8 cellular contexts compared by ENCODE assay signal in genomic region chr12:51863921-51864700, GRCh38. TPM values are rescaled to one million over a fixed set of nuclear protein-coding genes. Genes with fewer than 3 reads are reported as not detected.
DNase-seq lines count a peak whose midpoint lies in the region; FAIRE-seq and TF ChIP-seq lines count a peak whose summit lies in the region.

No MANE protein-coding gene starts in this region.

- no peak for TF ChIP-seq POLR2A in Peyer's patch (IDR thresholded peaks at IDR 0.05)
- TF ChIP-seq POLR2A in esophagus squamous epithelium (IDR thresholded peaks at IDR 0.05) = no peak
- TF ChIP-seq POLR2A in GM12891 (IDR thresholded peaks at IDR 0.05; ENCODE audit: low read depth, low read length) = no peak

- H3K4me2 ChIP-seq in osteoblast (ENCODE audit: insufficient read depth, low read length) = peak overlapping the region; percentile 85

- DNase-seq in DMS53 (lab: John Stamatoyannopoulos, UW) = peak; percentile 71
- DNase-seq in Peyer's patch = no peak
- DNase-seq in esophagus squamous epithelium (lab: John Stamatoyannopoulos, UW) = no peak
- peak; percentile 93 for DNase-seq in osteoblast (ENCODE audit: insufficient read length, low spot score, missing footprints)
- no peak for DNase-seq in activated gamma-delta T cell (lab: John Stamatoyannopoulos, UW)
- DNase-seq in MG63 = no peak
- no peak for DNase-seq in GM12891 (ENCODE audit: insufficient read length, low spot score)
- no peak for DNase-seq in T-helper 2 cell

- no peak for FAIRE-seq in GM12891 (lab: Jason Lieb, UNC)

- H4K20me1 ChIP-seq in osteoblast (ENCODE audit: insufficient read depth, low read length) = no peaks in the 10 kb centered on the region

- H3K27me3 ChIP-seq in Peyer's patch (peaks cover 0 to 12% of the 10 kb centered on the region in 2 donors), esophagus squamous epithelium (peaks cover 0 to 89% (median 14%) of the 10 kb centered on the region in 4 donors), osteoblast (ENCODE audit: insufficient read depth, low read length) (peaks cover 17% of the 10 kb centered on the region), MG63 (no peaks in the 10 kb centered on the region)

- H3K36me3 ChIP-seq in Peyer's patch (no peaks in the 10 kb centered on the region), esophagus squamous epithelium (no peaks in the 10 kb centered on the region), osteoblast (ENCODE audit: insufficient read depth, low read length) (no peaks in the 10 kb centered on the region), MG63 (no peaks in the 10 kb centered on the region)

- H3K79me2 ChIP-seq in osteoblast (ENCODE audit: insufficient read depth, low read length) = no peaks in the 10 kb centered on the region

- 6 to 20% methylated on average over 10 to 18 of the region's 49 CpGs for WGBS in esophagus squamous epithelium, 2 donors

- H3K27ac ChIP-seq in Peyer's patch (no peak overlapping the region), esophagus squamous epithelium (no peak overlapping the region), osteoblast (ENCODE audit: low read depth, low read length) (no peak overlapping the region)

- intact Hi-C loops in esophagus squamous epithelium (cut with DNase I) = no loop called here

- H3K4me1 ChIP-seq in Peyer's patch (peaks cover 0 to 25% (median 9%) of the 10 kb centered on the region in 4 donors), esophagus squamous epithelium (peaks cover 17 to 27% (median 18%) of the 10 kb centered on the region in 3 donors), osteoblast (ENCODE audit: insufficient read depth, low read length) (peaks cover 12% of the 10 kb centered on the region)

- H3K9me3 ChIP-seq in Peyer's patch = no peaks in the 10 kb centered on the region
- no peaks in the 10 kb centered on the region for H3K9me3 ChIP-seq in esophagus squamous epithelium
- no peaks in the 10 kb centered on the region for H3K9me3 ChIP-seq in osteoblast (ENCODE audit: low read depth, low read length)
- no peaks in the 10 kb centered on the region for H3K9me3 ChIP-seq in MG63

- H3K4me3 ChIP-seq in Peyer's patch = peak overlapping the region; percentile 8 to 30 (median 28)
- peak overlapping the region in 3 of 4 donors; percentile 31 to 61 (median 43) for H3K4me3 ChIP-seq in esophagus squamous epithelium
- H3K4me3 ChIP-seq in osteoblast (ENCODE audit: insufficient read depth, low read length) = peak overlapping the region; percentile 69
- no peak overlapping the region for H3K4me3 ChIP-seq in MG63

- no peak for TF ChIP-seq CTCF in Peyer's patch (IDR thresholded peaks at IDR 0.05)
- no peak for TF ChIP-seq CTCF in esophagus squamous epithelium (IDR thresholded peaks at IDR 0.05)
- no peak for TF ChIP-seq CTCF in osteoblast (IDR thresholded peaks at IDR 0.05; ENCODE audit: extremely low read depth, low read depth, low read length)

- peak overlapping the region; percentile 81 for H2AFZ ChIP-seq in osteoblast (ENCODE audit: low read length)

TF ChIP-seq in GM12891, 5 proteins besides CTCF, POLR2A, EP300 and RAD21:
- no peak for TF ChIP-seq PAX5 (IDR thresholded peaks at IDR 0.05; ENCODE audit: insufficient read depth, low read length, severe bottlenecking)
- no peak for TF ChIP-seq POLR2AphosphoS5 (IDR thresholded peaks at IDR 0.05; ENCODE audit: low read depth, low read length)
- TF ChIP-seq TAF1 (IDR thresholded peaks at IDR 0.05; ENCODE audit: low read depth, low read length) = no peak
- no peak for TF ChIP-seq POU2F2 (IDR thresholded peaks at IDR 0.05; ENCODE audit: low read depth, low read length)
- TF ChIP-seq SPI1 (IDR thresholded peaks at IDR 0.05; ENCODE audit: low read depth, low read length) = no peak

RNA-seq across cellular contexts. Expression of gene FIGNL2, which starts 15.6 kb away (rescaled TPM):
- total RNA-seq in Peyer's patch = under 1 TPM in 1 of 4 donors, not detected in 3; 0.19 TPM
- under 1 TPM in 3 of 4 donors, not detected in 1; 0.18 to 0.38 (median 0.19) TPM for total RNA-seq in esophagus squamous epithelium
- 0.29 and 0.36 TPM in 2 replicates for total RNA-seq in osteoblast
- total RNA-seq in MG63 (2014; rRNA removed; shearing (Covaris generic); ENCODE audit: low replicate concordance) = 0.10 and 0.67 TPM in 2 replicates
- not detected for polyA plus RNA-seq in GM12891 (2012; ENCODE audit: low read depth, missing spikeins)

RNA-seq across cellular contexts. Expression of gene ANKRD33, which starts 23.8 kb away (rescaled TPM):
- not detected for total RNA-seq in Peyer's patch
- under 1 TPM in 1 of 4 donors, not detected in 3; 0.70 TPM for total RNA-seq in esophagus squamous epithelium
- total RNA-seq in osteoblast = not detected in 2 replicates
- not detected in 2 replicates for total RNA-seq in MG63 (2014; rRNA removed; shearing (Covaris generic); ENCODE audit: low replicate concordance)
- polyA plus RNA-seq in GM12891 (2012; ENCODE audit: low read depth, missing spikeins) = not detected

RNA-seq across cellular contexts. Expression of gene ACVRL1, which starts 43.2 kb away (rescaled TPM):
- total RNA-seq in Peyer's patch (100 to 1,000 TPM in 1 of 4 donors, 10 to 100 TPM in 3; 46.4 to 169 (median 56.8) TPM), esophagus squamous epithelium (10 to 100 TPM in 3 of 4 donors, 1 to 10 TPM in 1; 2.0 to 71.3 (median 14.5) TPM), osteoblast (9.8 and 11.5 TPM in 2 replicates)
- total RNA-seq in MG63 (2014; rRNA removed; shearing (Covaris generic); ENCODE audit: low replicate concordance) = 0.52 and 1.4 TPM in 2 replicates
- polyA plus RNA-seq in GM12891 (2012; ENCODE audit: low read depth, missing spikeins) = 0.04 TPM

Comparison
In these comparisons a context has a peak if more than half of its experiments do, and no peak if none do; other contexts are left out.
1. DNase-seq: peak in DMS53 (single experiment) and osteoblast (single experiment); none in Peyer's patch (0 of 3), esophagus squamous epithelium (single experiment), activated gamma-delta T cell (single experiment), MG63 (single experiment), GM12891 (single experiment) and T-helper 2 cell (0 of 5).